Comparison of ENCODE assay signal across 1 cellular context in genomic region chr10:29646238-29646902, GRCh38.
TF ChIP-seq lines count a peak whose summit lies in the region.

No MANE protein-coding gene starts in this region.

TF ChIP-seq in WTC11, 78 proteins besides CTCF, POLR2A, EP300 and RAD21 (continued from another document):
- no peak for TF ChIP-seq ZNF281 (CRISPR knock-in tag; IDR thresholded peaks at IDR 0.05)
